In the genomic region with DNA sequence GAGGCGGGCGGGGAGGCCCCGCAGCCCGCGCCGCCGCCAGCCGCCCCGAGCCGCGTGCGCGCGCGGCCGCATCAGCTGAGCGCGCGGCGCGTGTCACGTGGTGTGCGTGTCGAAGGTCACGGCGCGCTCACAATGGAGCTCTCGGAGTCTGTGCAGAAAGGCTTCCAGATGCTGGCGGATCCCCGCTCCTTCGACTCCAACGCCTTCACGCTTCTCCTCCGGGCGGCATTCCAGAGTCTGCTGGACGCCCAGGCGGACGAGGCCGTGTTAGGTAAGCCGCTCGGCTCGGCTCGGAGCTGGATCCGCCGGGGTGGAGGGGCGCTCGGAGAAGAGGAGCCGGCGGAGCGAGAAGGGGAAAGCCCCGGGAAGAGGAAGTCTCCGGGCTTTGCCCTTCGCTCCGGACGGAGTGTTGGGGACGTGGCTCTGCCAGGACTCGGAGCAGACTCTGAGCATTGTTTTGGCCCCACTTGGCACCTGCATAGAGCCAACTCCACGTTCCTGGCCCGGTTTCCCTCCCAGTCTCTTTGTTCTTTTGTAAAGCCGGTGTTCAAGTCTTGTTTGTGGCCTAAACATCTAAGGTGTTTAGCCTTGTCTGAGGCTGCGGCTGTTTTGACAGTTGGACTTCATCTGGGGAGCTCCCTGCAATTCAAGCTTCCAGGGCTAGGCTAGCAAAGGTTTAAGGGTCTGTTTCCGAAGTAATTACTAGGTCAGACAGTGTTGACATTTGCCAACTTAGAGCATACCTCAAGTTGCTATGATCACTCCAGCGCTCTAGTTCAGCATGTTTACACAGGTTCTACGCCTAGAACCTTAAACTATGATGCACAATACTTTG, we compare ENCODE assay signal across 8 cellular contexts. TPM values are rescaled to one million over a fixed set of nuclear protein-coding genes. Genes with fewer than 3 reads are reported as not detected.
DNase-seq lines count a peak whose midpoint lies in the region; ATAC-seq and TF ChIP-seq lines count a peak whose summit lies in the region.

Gene COMMD3, plus strand, starts transcription at position 103 of the 835 bp plus-strand sequence. Its CDS starts 30 bp downstream, at position 133.

- TF ChIP-seq CTCF in left lung (IDR thresholded peaks at IDR 0.05): no peak

- H3K36me3 ChIP-seq in left lung: no peaks in the 10 kb centered on the region

- H3K27ac Mint-ChIP-seq in activated CD4-positive, alpha-beta T cell treated with anti-CD3 and anti-CD28 coated beads, Interleukin-2, amount 10 ng/mL, durations not matched to agents 24 days and 14 days: peak within 1 kb of the TSS; percentile 94

- peak within 1 kb of the TSS; percentile 68 to 79 for H3K4me3 ChIP-seq in left lung

- DNase-seq in Ammon's horn (ENCODE audit: low spot score) (peak; percentile 92), NCI-H510A treated with DMSO at 0.1 percent for 48 hours (lab: John Stamatoyannopoulos, UW) (peak; percentile 63), dermis blood vessel endothelial cell (peak; percentile 92), left lung (peak; percentile 90 to 94)
- peak; percentile 95 for DNase-seq in activated CD4-positive, alpha-beta T cell treated with anti-CD3 and anti-CD28 coated beads, Interleukin-2, amount 10 ng/mL, durations not matched to agents 24 days and 14 days
- DNase-seq in stimulated activated CD4-positive, alpha-beta T cell treated with anti-CD3 and anti-CD28 coated beads, Interleukin-4, amount 100 ng/mL, for 24 hours: peak; percentile 78

- no peaks in the 10 kb centered on the region for H3K9me3 Mint-ChIP-seq in activated CD4-positive, alpha-beta T cell treated with anti-CD3 and anti-CD28 coated beads, Interleukin-2, amount 10 ng/mL, durations not matched to agents 24 days and 14 days

- peaks cover 12 to 38% of the 10 kb centered on the region in 2 donors for H3K4me1 ChIP-seq in left lung

- H3K36me3 Mint-ChIP-seq in activated CD4-positive, alpha-beta T cell treated with anti-CD3 and anti-CD28 coated beads, Interleukin-2, amount 10 ng/mL, durations not matched to agents 24 days and 14 days (ENCODE audit: low read depth): peaks cover 15% of the 10 kb centered on the region

- H3K9me3 ChIP-seq in left lung: no peaks in the 10 kb centered on the region

- ATAC-seq in GM18873 (IDR thresholded peaks at IDR 0.05; ENCODE audit: low FRiP score, unreplicated experiment): peak; percentile 61
- ATAC-seq in HG03103 (IDR thresholded peaks at IDR 0.05; ENCODE audit: low read depth, unreplicated experiment): peak; percentile 45
- peak; percentile 89 for ATAC-seq in left lung

- H3K27ac ChIP-seq in left lung: peak within 1 kb of the TSS; percentile 96

- peaks cover 29% of the 10 kb centered on the region for H3K4me1 Mint-ChIP-seq in activated CD4-positive, alpha-beta T cell treated with anti-CD3 and anti-CD28 coated beads, Interleukin-2, amount 10 ng/mL, durations not matched to agents 24 days and 14 days

- intact Hi-C loops in activated CD4-positive, alpha-beta T cell treated with anti-CD3 and anti-CD28 coated beads, Interleukin-2, amount 10 ng/mL, durations not matched to agents 24 days and 14 days (cut with micrococcal nuclease): loop anchor here (1.0 to 5.0 kb wide), 4 partner anchors 64 to 366 kb away; partner anchors contain the start of gene DNAJC1
- intact Hi-C loops in left lung (cut with DNase I): no loop called here

- H3K27me3 ChIP-seq in left lung: peaks cover 0 to 4% of the 10 kb centered on the region in 2 donors

- H3K4me3 Mint-ChIP-seq in activated CD4-positive, alpha-beta T cell treated with anti-CD3 and anti-CD28 coated beads, Interleukin-2, amount 10 ng/mL, durations not matched to agents 24 days and 14 days: peak within 1 kb of the TSS; percentile 87

- H3K27me3 Mint-ChIP-seq in activated CD4-positive, alpha-beta T cell treated with anti-CD3 and anti-CD28 coated beads, Interleukin-2, amount 10 ng/mL, durations not matched to agents 24 days and 14 days: no peaks in the 10 kb centered on the region

RNA-seq across cellular contexts. Expression of gene COMMD3, which starts in this region (rescaled TPM):
- 76.7 and 79.7 TPM in 2 replicates for total RNA-seq in activated CD4-positive, alpha-beta T cell treated with anti-CD3 and anti-CD28 coated beads, Interleukin-2, amount 10 ng/mL, durations not matched to agents 24 days and 14 days
- total RNA-seq in dermis blood vessel endothelial cell (29.3 and 40.0 TPM in 2 replicates), left lung (10 to 100 TPM; 54.3 to 55.0 TPM)

Comparison
In these comparisons a context has a peak if more than half of its experiments do, and no peak if none do; other contexts are left out.
1. Peak in every context shown above with its lines: DNase-seq, ATAC-seq, H3K4me3 ChIP-seq and H3K27ac ChIP-seq.